Comparison of ENCODE assay signal across 11 cellular contexts in the genomic region with DNA sequence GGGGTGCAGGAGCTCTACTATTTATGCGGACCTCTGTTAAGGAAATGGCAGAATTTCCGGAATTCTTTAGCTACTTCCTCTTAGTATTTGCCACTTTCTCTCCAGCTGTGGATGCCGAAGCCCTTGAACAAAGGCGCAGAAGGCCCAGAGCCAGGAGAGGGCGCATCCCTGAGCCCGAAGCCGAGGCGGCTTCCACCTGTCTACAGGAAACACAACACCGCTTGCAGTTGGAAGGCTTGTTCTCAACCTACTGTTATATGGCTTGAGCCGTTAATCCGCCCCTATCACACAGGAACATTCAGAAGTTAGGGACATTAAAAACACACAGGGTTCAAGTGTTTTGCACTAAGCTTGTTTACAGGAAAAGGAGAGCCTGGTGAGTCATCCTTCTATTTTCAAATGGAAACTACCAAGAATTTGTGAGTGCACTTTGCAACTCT.
A peak's percentile ranks its signal among the peaks of the same experiment; 100 is the strongest.
DNase-seq lines count a peak whose midpoint lies in the region; ATAC-seq and TF ChIP-seq lines count a peak whose summit lies in the region.
"Had no signal": no experiment of that assay in that cellular context is flagged by ENCODE, and none has a peak within 500 bp of the region (broad histone marks: within the 10 kb centered on the region; RNA-seq: fewer than 3 reads in every experiment).

No MANE protein-coding gene starts in this region.

- no peaks in the 10 kb centered on the region for H3K9me3 ChIP-seq in upper lobe of left lung

- H3K27ac ChIP-seq in upper lobe of left lung = no peak overlapping the region

- no peaks in the 10 kb centered on the region for H3K36me3 Mint-ChIP-seq in activated CD8-positive, alpha-beta memory T cell treated with anti-CD3 and anti-CD28 coated beads, Interleukin-2, amount 10 ng/mL, durations not matched to agents 7 days and 5 days
- no peaks in the 10 kb centered on the region for H3K36me3 Mint-ChIP-seq in activated T-helper 2 cell treated with anti-CD3 and anti-CD28 coated beads, Interferon-gamma antibody, Interleukin-2, Interleukin-4, amounts not matched to agents 10 μg/mL and 5 μg/mL and 100 μg/mL, durations not matched to agents 14 hours and 24 hours and 36 hours (ENCODE audit: low read depth)
- no peaks in the 10 kb centered on the region for H3K36me3 Mint-ChIP-seq in effector memory CD8-positive, alpha-beta T cell (ENCODE audit: insufficient read depth)

- H3K27me3 ChIP-seq in upper lobe of left lung = no peaks in the 10 kb centered on the region

- no peaks in the 10 kb centered on the region for H3K36me3 ChIP-seq in upper lobe of left lung

- no peak for DNase-seq in activated CD8-positive, alpha-beta memory T cell treated with anti-CD3 and anti-CD28 coated beads, Interleukin-2, amount 10 ng/mL, durations not matched to agents 7 days and 5 days
- DNase-seq in activated CD8-positive, alpha-beta memory T cell treated with anti-CD3 and anti-CD28 coated beads, Interleukin-2, amount 50 U/mL, for 4 hours = no peak
- DNase-seq in activated T-helper 2 cell treated with anti-CD3 and anti-CD28 coated beads, Interferon-gamma antibody, Interleukin-2, Interleukin-4, amounts not matched to agents 10 μg/mL and 5 μg/mL and 100 μg/mL, durations not matched to agents 14 hours and 24 hours and 36 hours (ENCODE audit: low spot score) = no peak
- DNase-seq in iPS-NIHi11 (ENCODE audit: low spot score) (peak; percentile 53), upper lobe of left lung (peak; percentile 23)
- no peak for DNase-seq in effector memory CD8-positive, alpha-beta T cell
- DNase-seq: activated CD4-positive, CD25-positive, alpha-beta regulatory T cell treated with anti-CD3 and anti-CD28 coated beads, Interleukin-2, amount 50 U/mL, for 72 hours; cortex of kidney; NCI-H1436 treated with DMSO at 0.1 percent for 48 hours had no signal

- intact Hi-C loops in activated T-helper 2 cell treated with anti-CD3 and anti-CD28 coated beads, Interferon-gamma antibody, Interleukin-2, Interleukin-4, amounts not matched to agents 10 μg/mL and 5 μg/mL and 100 μg/mL, durations not matched to agents 14 hours and 24 hours and 36 hours (cut with micrococcal nuclease) = no loop called here

- TF ChIP-seq POLR2A in upper lobe of left lung (IDR thresholded peaks at IDR 0.05) = no peak

- ATAC-seq in activated CD8-positive, alpha-beta memory T cell treated with anti-CD3 and anti-CD28 coated beads, Interleukin-2, amount 10 ng/mL, durations not matched to agents 7 days and 5 days = peak; percentile 30
- ATAC-seq in upper lobe of left lung (ENCODE audit: low FRiP score in 2 of 2) = no peak
- ATAC-seq in GM18858 (IDR thresholded peaks at IDR 0.05; ENCODE audit: unreplicated experiment) = no peak
- no peak for ATAC-seq in effector memory CD8-positive, alpha-beta T cell (replicated peaks)
- ATAC-seq in activated CD4-positive, CD25-positive, alpha-beta regulatory T cell treated with anti-CD3 and anti-CD28 coated beads, Interleukin-2, amount 50 U/mL, for 24 hours = no peak

- no peak for TF ChIP-seq EP300 in upper lobe of left lung (IDR thresholded peaks at IDR 0.05)

- peaks cover 0 to 9% (median 3%) of the 10 kb centered on the region in 4 donors for H3K4me1 ChIP-seq in upper lobe of left lung

- H3K9me3 Mint-ChIP-seq in activated CD8-positive, alpha-beta memory T cell treated with anti-CD3 and anti-CD28 coated beads, Interleukin-2, amount 10 ng/mL, durations not matched to agents 7 days and 5 days (ENCODE audit: low read depth) = peaks cover 2% of the 10 kb centered on the region
- H3K9me3 Mint-ChIP-seq in activated T-helper 2 cell treated with anti-CD3 and anti-CD28 coated beads, Interferon-gamma antibody, Interleukin-2, Interleukin-4, amounts not matched to agents 10 μg/mL and 5 μg/mL and 100 μg/mL, durations not matched to agents 14 hours and 24 hours and 36 hours = no peaks in the 10 kb centered on the region
- peaks cover 0 to 2% of the 10 kb centered on the region in 2 donors for H3K9me3 Mint-ChIP-seq in effector memory CD8-positive, alpha-beta T cell

- CTCF ChIA-PET in activated CD8-positive, alpha-beta memory T cell treated with anti-CD3 and anti-CD28 coated beads, Interleukin-2, amount 10 ng/mL, durations not matched to agents 7 days and 5 days (lab: Charles Lee) = no interaction called here

- no peaks in the 10 kb centered on the region for H3K27me3 Mint-ChIP-seq in activated CD8-positive, alpha-beta memory T cell treated with anti-CD3 and anti-CD28 coated beads, Interleukin-2, amount 10 ng/mL, durations not matched to agents 7 days and 5 days
- no peaks in the 10 kb centered on the region for H3K27me3 Mint-ChIP-seq in activated T-helper 2 cell treated with anti-CD3 and anti-CD28 coated beads, Interferon-gamma antibody, Interleukin-2, Interleukin-4, amounts not matched to agents 10 μg/mL and 5 μg/mL and 100 μg/mL, durations not matched to agents 14 hours and 24 hours and 36 hours (ENCODE audit: low read depth)
- no peaks in the 10 kb centered on the region for H3K27me3 Mint-ChIP-seq in effector memory CD8-positive, alpha-beta T cell

- TF ChIP-seq CTCF in upper lobe of left lung (IDR thresholded peaks at IDR 0.05) = no peak

- peaks cover 18% of the 10 kb centered on the region for H3K4me1 Mint-ChIP-seq in activated CD8-positive, alpha-beta memory T cell treated with anti-CD3 and anti-CD28 coated beads, Interleukin-2, amount 10 ng/mL, durations not matched to agents 7 days and 5 days
- peaks cover 14% of the 10 kb centered on the region for H3K4me1 Mint-ChIP-seq in activated T-helper 2 cell treated with anti-CD3 and anti-CD28 coated beads, Interferon-gamma antibody, Interleukin-2, Interleukin-4, amounts not matched to agents 10 μg/mL and 5 μg/mL and 100 μg/mL, durations not matched to agents 14 hours and 24 hours and 36 hours (ENCODE audit: low read depth)
- peaks cover 0 to 2% of the 10 kb centered on the region in 2 donors for H3K4me1 Mint-ChIP-seq in effector memory CD8-positive, alpha-beta T cell (ENCODE audit: low read depth in 2 of 2)

- H3K4me3 Mint-ChIP-seq in activated CD8-positive, alpha-beta memory T cell treated with anti-CD3 and anti-CD28 coated beads, Interleukin-2, amount 10 ng/mL, durations not matched to agents 7 days and 5 days = no peak overlapping the region
- no peak overlapping the region for H3K4me3 Mint-ChIP-seq in activated T-helper 2 cell treated with anti-CD3 and anti-CD28 coated beads, Interferon-gamma antibody, Interleukin-2, Interleukin-4, amounts not matched to agents 10 μg/mL and 5 μg/mL and 100 μg/mL, durations not matched to agents 14 hours and 24 hours and 36 hours (ENCODE audit: low read depth)
- H3K4me3 Mint-ChIP-seq in effector memory CD8-positive, alpha-beta T cell = no peak overlapping the region

- peak overlapping the region; percentile 67 for H3K27ac Mint-ChIP-seq in activated CD8-positive, alpha-beta memory T cell treated with anti-CD3 and anti-CD28 coated beads, Interleukin-2, amount 10 ng/mL, durations not matched to agents 7 days and 5 days
- peak overlapping the region; percentile 63 for H3K27ac Mint-ChIP-seq in activated T-helper 2 cell treated with anti-CD3 and anti-CD28 coated beads, Interferon-gamma antibody, Interleukin-2, Interleukin-4, amounts not matched to agents 10 μg/mL and 5 μg/mL and 100 μg/mL, durations not matched to agents 14 hours and 24 hours and 36 hours
- H3K27ac Mint-ChIP-seq in effector memory CD8-positive, alpha-beta T cell = no peak overlapping the region

- H3K4me3 ChIP-seq in upper lobe of left lung = no peak overlapping the region

- WGBS in upper lobe of left lung, 2 donors = 49 to 64% methylated on average over 11 of the region's 11 CpGs

Comparison
In these comparisons a context has a peak if more than half of its experiments do, and no peak if none do; other contexts are left out.
1. DNase-seq: peak in iPS-NIHi11 (single experiment) and upper lobe of left lung (2 of 2); none in activated CD8-positive, alpha-beta memory T cell treated with anti-CD3 and anti-CD28 coated beads, Interleukin-2, amount 10 ng/mL, durations not matched to agents 7 days and 5 days (single experiment), activated CD8-positive, alpha-beta memory T cell treated with anti-CD3 and anti-CD28 coated beads, Interleukin-2, amount 50 U/mL, for 4 hours (single experiment), activated T-helper 2 cell treated with anti-CD3 and anti-CD28 coated beads, Interferon-gamma antibody, Interleukin-2, Interleukin-4, amounts not matched to agents 10 μg/mL and 5 μg/mL and 100 μg/mL, durations not matched to agents 14 hours and 24 hours and 36 hours (single experiment) and effector memory CD8-positive, alpha-beta T cell (0 of 3).
2. H3K27ac Mint-ChIP-seq: peak in activated CD8-positive, alpha-beta memory T cell treated with anti-CD3 and anti-CD28 coated beads, Interleukin-2, amount 10 ng/mL, durations not matched to agents 7 days and 5 days (single experiment) and activated T-helper 2 cell treated with anti-CD3 and anti-CD28 coated beads, Interferon-gamma antibody, Interleukin-2, Interleukin-4, amounts not matched to agents 10 μg/mL and 5 μg/mL and 100 μg/mL, durations not matched to agents 14 hours and 24 hours and 36 hours (single experiment); none in effector memory CD8-positive, alpha-beta T cell (0 of 2).